25 cellular contexts compared by ENCODE assay signal in the genomic region with DNA sequence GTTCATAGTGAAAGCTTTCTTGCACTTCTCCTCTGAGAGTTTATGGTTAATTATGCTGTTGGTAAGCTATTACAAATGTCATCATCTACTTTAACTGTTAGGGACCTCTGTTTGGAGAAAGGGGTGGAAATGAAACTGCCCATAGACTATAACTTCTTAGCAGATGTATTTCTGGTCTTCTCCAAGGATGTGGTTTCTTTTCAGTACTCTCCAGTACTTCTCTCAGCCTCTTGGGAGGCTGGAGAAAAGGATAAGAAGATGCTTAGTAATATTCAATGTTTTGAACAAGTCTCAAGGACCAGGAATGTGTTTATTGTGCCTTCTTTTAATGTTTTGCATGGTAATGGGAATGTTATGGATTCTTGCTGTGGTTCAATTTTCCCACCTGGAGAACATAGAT.
A peak's percentile ranks its signal among the peaks of the same experiment; 100 is the strongest.
DNase-seq lines count a peak whose midpoint lies in the region; ATAC-seq and TF ChIP-seq lines count a peak whose summit lies in the region.
"Had no signal": no experiment of that assay in that cellular context is flagged by ENCODE, and none has a peak within 500 bp of the region (broad histone marks: within the 10 kb centered on the region; RNA-seq: fewer than 3 reads in every experiment).

No MANE protein-coding gene starts in this region.

- H3K27ac ChIP-seq in RWPE2 (ENCODE audit: poor library complexity, severe bottlenecking) (peak overlapping the region; percentile 61), epithelial cell of prostate (peak overlapping the region; percentile 84), prostate gland (no peak overlapping the region)
- H3K27ac ChIP-seq: A549, SK-N-MC had no signal

- no peak for TF ChIP-seq POLR2A in prostate gland (IDR thresholded peaks at IDR 0.05)

- H3K4me3 ChIP-seq in AG10803 (ENCODE audit: low read length) (no peak overlapping the region), RWPE2 (ENCODE audit: severe bottlenecking) (no peak overlapping the region), prostate gland (no peak overlapping the region)
- H3K4me3 ChIP-seq: A549, GM23338, SK-N-MC had no signal

- DNase-seq in AG10803 (ENCODE audit: low read depth), result peak; percentile 53
- peak; percentile 95 for DNase-seq in MV-4-11 (lab: John Stamatoyannopoulos, UW)
- no peak for DNase-seq in RWPE2 (ENCODE audit: low spot score)
- no peak for DNase-seq in epithelial cell of prostate (ENCODE audit: low read depth, low spot score)
- DNase-seq in prostate gland (ENCODE audit: low spot score), result no peak
- DNase-seq in DMS153 (lab: John Stamatoyannopoulos, UW), result no peak
- DNase-seq in activated CD4-positive, alpha-beta T cell treated with anti-CD3 and anti-CD28 coated beads, Interleukin-2, amount 10 ng/mL, durations not matched to agents 24 days and 14 days, result no peak
- DNase-seq: C1 segment of cervical spinal cord; CD4-positive, alpha-beta memory T cell; COR-L47; DMS79; EL; GDM1; H9; Karpas-422; NCI-H1694; NCI-H2029 treated with DMSO at 0.1 percent for 48 hours; NCI-H2227 treated with DMSO at 0.1 percent for 48 hours; NCI-H526 treated with DMSO at 0.1 percent for 48 hours; RPMI8226; SHP77 had no signal

- H3K9me3 ChIP-seq in RWPE2 (ENCODE audit: severe bottlenecking) (no peaks in the 10 kb centered on the region), prostate gland (no peaks in the 10 kb centered on the region)

- intact Hi-C loops in prostate gland (cut with DNase I), result no loop called here
- intact Hi-C loops in activated CD4-positive, alpha-beta T cell treated with anti-CD3 and anti-CD28 coated beads, Interleukin-2, amount 10 ng/mL, durations not matched to agents 24 days and 14 days (cut with micrococcal nuclease), result no loop called here

- no peak for TF ChIP-seq CTCF in AG10803 (conservative IDR thresholded peaks at IDR 0.05; ENCODE audit: low read length)
- TF ChIP-seq CTCF in RWPE2 (IDR thresholded peaks at IDR 0.05; ENCODE audit: poor library complexity, severe bottlenecking), result no peak
- no peak for TF ChIP-seq CTCF in prostate gland (IDR thresholded peaks at IDR 0.05)

- H3K36me3 ChIP-seq in RWPE2 (ENCODE audit: low read depth) (peaks cover 36% of the 10 kb centered on the region), prostate gland (no peaks in the 10 kb centered on the region)

- H3K4me1 ChIP-seq in RWPE2 (ENCODE audit: insufficient read depth, poor library complexity, severe bottlenecking), result peaks cover 17% of the 10 kb centered on the region
- no peaks in the 10 kb centered on the region for H3K4me1 ChIP-seq in prostate gland (replicated peaks)

- no peaks in the 10 kb centered on the region for H3K36me3 Mint-ChIP-seq in activated T-helper 17 cell treated with anti-CD3 and anti-CD28 coated beads, Interleukin-2, amount 50 U/mL, for 72 hours (ENCODE audit: low read depth)
- H3K36me3 Mint-ChIP-seq in activated CD4-positive, alpha-beta T cell treated with anti-CD3 and anti-CD28 coated beads, Interleukin-2, amount 10 ng/mL, durations not matched to agents 24 days and 14 days (ENCODE audit: low read depth), result no peaks in the 10 kb centered on the region
- H3K36me3 Mint-ChIP-seq: CD4-positive, alpha-beta memory T cell had no signal

- no peak for ATAC-seq in RWPE2 (ENCODE audit: low read depth)
- no peak for ATAC-seq in activated T-helper 17 cell treated with anti-CD3 and anti-CD28 coated beads, Interleukin-2, amount 50 U/mL, for 72 hours (replicated peaks)
- ATAC-seq: A549, GM23338 had no signal

- no peak overlapping the region for H3K27ac Mint-ChIP-seq in activated T-helper 17 cell treated with anti-CD3 and anti-CD28 coated beads, Interleukin-2, amount 50 U/mL, for 72 hours
- H3K27ac Mint-ChIP-seq in activated CD4-positive, alpha-beta T cell treated with anti-CD3 and anti-CD28 coated beads, Interleukin-2, amount 10 ng/mL, durations not matched to agents 24 days and 14 days, result no peak overlapping the region
- H3K27ac Mint-ChIP-seq: CD4-positive, alpha-beta memory T cell; GM23338; H9 had no signal

- H3K27me3 ChIP-seq in RWPE2 (ENCODE audit: insufficient read depth, poor library complexity, severe bottlenecking), result no peaks in the 10 kb centered on the region
- no peaks in the 10 kb centered on the region for H3K27me3 ChIP-seq in prostate gland (replicated peaks; ENCODE audit: insufficient read depth)

- H3K4me1 Mint-ChIP-seq in activated T-helper 17 cell treated with anti-CD3 and anti-CD28 coated beads, Interleukin-2, amount 50 U/mL, for 72 hours, result no peaks in the 10 kb centered on the region
- peaks cover 1% of the 10 kb centered on the region for H3K4me1 Mint-ChIP-seq in activated CD4-positive, alpha-beta T cell treated with anti-CD3 and anti-CD28 coated beads, Interleukin-2, amount 10 ng/mL, durations not matched to agents 24 days and 14 days
- H3K4me1 Mint-ChIP-seq: CD4-positive, alpha-beta memory T cell had no signal

- no peaks in the 10 kb centered on the region for H3K9me3 Mint-ChIP-seq in activated T-helper 17 cell treated with anti-CD3 and anti-CD28 coated beads, Interleukin-2, amount 50 U/mL, for 72 hours
- no peaks in the 10 kb centered on the region for H3K9me3 Mint-ChIP-seq in activated CD4-positive, alpha-beta T cell treated with anti-CD3 and anti-CD28 coated beads, Interleukin-2, amount 10 ng/mL, durations not matched to agents 24 days and 14 days

- H3K4me3 Mint-ChIP-seq in activated T-helper 17 cell treated with anti-CD3 and anti-CD28 coated beads, Interleukin-2, amount 50 U/mL, for 72 hours, result no peak overlapping the region
- no peak overlapping the region for H3K4me3 Mint-ChIP-seq in activated CD4-positive, alpha-beta T cell treated with anti-CD3 and anti-CD28 coated beads, Interleukin-2, amount 10 ng/mL, durations not matched to agents 24 days and 14 days
- H3K4me3 Mint-ChIP-seq: CD4-positive, alpha-beta memory T cell; GM23338; H9 had no signal

- peaks cover 19% of the 10 kb centered on the region for H3K27me3 Mint-ChIP-seq in activated T-helper 17 cell treated with anti-CD3 and anti-CD28 coated beads, Interleukin-2, amount 50 U/mL, for 72 hours
- peaks cover 9% of the 10 kb centered on the region for H3K27me3 Mint-ChIP-seq in activated CD4-positive, alpha-beta T cell treated with anti-CD3 and anti-CD28 coated beads, Interleukin-2, amount 10 ng/mL, durations not matched to agents 24 days and 14 days

Comparison
In these comparisons a context has a peak if more than half of its experiments do, and no peak if none do; other contexts are left out.
1. DNase-seq: peak in AG10803 (single experiment) and MV-4-11 (single experiment); none in RWPE2 (single experiment), epithelial cell of prostate (single experiment), prostate gland (single experiment), DMS153 (single experiment) and activated CD4-positive, alpha-beta T cell treated with anti-CD3 and anti-CD28 coated beads, Interleukin-2, amount 10 ng/mL, durations not matched to agents 24 days and 14 days (single experiment).
2. H3K27ac ChIP-seq: peak in RWPE2 (single experiment) and epithelial cell of prostate (single experiment); none in prostate gland (0 of 2).